7 cellular contexts compared by ENCODE assay signal in genomic region chrX:38085797-38086196, GRCh38.
"Had no signal": no experiment of that assay in that cellular context is flagged by ENCODE, and none has a peak within 500 bp of the region (broad histone marks: within the 10 kb centered on the region; RNA-seq: fewer than 3 reads in every experiment).

No MANE protein-coding gene starts in this region.

- H3K4me3 ChIP-seq: GM23338 had no signal

- H3K27ac ChIP-seq: HL-60 had no signal

- ATAC-seq: GM23338, HepG2 had no signal

- H3K36me3 Mint-ChIP-seq: IgD-negative memory B cell had no signal

- H3K9me3 Mint-ChIP-seq: GM23338, IgD-negative memory B cell had no signal

- H3K4me1 Mint-ChIP-seq: GM23338, IgD-negative memory B cell had no signal

- DNase-seq: H9, HCEC 1CT, KBM-7 had no signal

- H3K4me3 Mint-ChIP-seq: GM23338, H9, IgD-negative memory B cell had no signal

- H3K27ac Mint-ChIP-seq: GM23338, H9, IgD-negative memory B cell had no signal
